25 cellular contexts compared by ENCODE assay signal in the genomic region with DNA sequence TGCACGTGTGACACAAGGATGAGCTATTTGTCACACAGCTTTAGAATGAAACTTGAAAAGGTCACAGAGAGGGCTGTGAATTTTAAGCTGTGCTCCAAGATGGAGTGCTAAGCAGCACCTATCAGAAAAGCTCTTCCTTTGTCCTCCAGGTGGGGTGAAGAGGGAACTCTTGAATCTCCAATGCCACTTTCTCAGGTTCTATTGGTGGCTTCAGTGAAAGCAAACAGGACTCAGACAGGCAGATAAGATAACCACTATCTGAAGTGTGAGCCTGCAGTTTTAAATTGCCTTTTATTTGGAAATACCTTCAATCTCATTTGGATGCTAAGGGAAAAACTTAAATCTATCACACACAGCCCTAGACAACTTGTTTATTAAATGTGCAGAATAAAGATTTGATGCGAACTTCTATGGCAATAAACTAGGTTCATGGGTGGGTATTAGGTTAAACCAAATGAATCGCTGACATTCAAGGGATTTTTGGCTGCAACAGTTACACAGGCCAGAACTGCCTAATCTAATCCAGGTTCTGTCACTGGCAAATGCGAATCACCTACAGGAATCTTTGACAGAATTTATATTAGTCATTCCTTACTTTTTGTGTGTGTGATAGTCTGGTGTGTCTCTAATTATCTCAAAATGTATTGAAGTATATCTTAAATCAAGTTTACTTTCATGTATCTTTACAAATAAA. TPM values are rescaled to one million over a fixed set of nuclear protein-coding genes. Genes with fewer than 3 reads are reported as not detected.
DNase-seq lines count a peak whose midpoint lies in the region; ATAC-seq and TF ChIP-seq lines count a peak whose summit lies in the region.
"Had no signal": no experiment of that assay in that cellular context is flagged by ENCODE, and none has a peak within 500 bp of the region (broad histone marks: within the 10 kb centered on the region; RNA-seq: fewer than 3 reads in every experiment).

No MANE protein-coding gene starts in this region.

- H2BK12ac ChIP-seq in H9 (ENCODE audit: insufficient read length, low read depth, low read length) = no peak overlapping the region

- no peak overlapping the region for H2BK15ac ChIP-seq in H9 (ENCODE audit: low read depth, low read length)

- H3K27me3 ChIP-seq in heart left ventricle = peaks cover 0 to 24% (median 0%) of the 10 kb centered on the region in 9 donors
- peaks cover 10% of the 10 kb centered on the region; the same call in 1 of the 2 replicates for H3K27me3 ChIP-seq in H9 (ENCODE audit: insufficient read depth, low read length)
- H3K27me3 ChIP-seq: ascending aorta, SJCRH30 had no signal

- H3K4me3 ChIP-seq in AG10803 (ENCODE audit: low read length) (no peak overlapping the region), heart left ventricle (no peak overlapping the region)
- H3K4me3 ChIP-seq: ascending aorta, HAP-1, SJCRH30 had no signal

- H2BK20ac ChIP-seq in H9 (ENCODE audit: low read depth, low read length, poor library complexity, severe bottlenecking) = no peak overlapping the region

- H3K56ac ChIP-seq in H9 (ENCODE audit: insufficient read length, low read depth, low read length) = no peak overlapping the region

- peaks cover 41% of the 10 kb centered on the region for H3K27me3 Mint-ChIP-seq in H9 (ENCODE audit: low read depth)

- intact Hi-C loops in heart left ventricle (cut with DNase I) = loop anchor here in 9 of 10 donors (2.0 to 10.0 kb wide), 11 partner anchors 111 to 1018 kb away; a partner anchor contains a TSS

- H4K8ac ChIP-seq in H9 (replicated peaks; ENCODE audit: insufficient read length, low read depth, low read length) = no peak overlapping the region

- no peak overlapping the region for H2BK120ac ChIP-seq in H9 (ENCODE audit: low read depth, low read length, poor library complexity, severe bottlenecking)

- H3K79me2 ChIP-seq in H9 (ENCODE audit: insufficient read depth, low read length) = no peaks in the 10 kb centered on the region

- TF ChIP-seq POLR2A in heart left ventricle (IDR thresholded peaks at IDR 0.05) = no peak

- no peak overlapping the region for H2BK5ac ChIP-seq in H9 (ENCODE audit: insufficient read length, low read length)

- H3K23ac ChIP-seq in H9 (ENCODE audit: insufficient read length, low read depth, low read length) = no peak overlapping the region

- no peak overlapping the region for H3K4me3 Mint-ChIP-seq in H9
- H3K4me3 Mint-ChIP-seq: activated B cell treated with CpG ODN at 0.5 μM for 24 hours; activated CD4-positive, alpha-beta T cell treated with anti-CD3 and anti-CD28 coated beads, Interleukin-2, amount 10 ng/mL, durations not matched to agents 7 days and 5 days; activated naive CD8-positive, alpha-beta T cell treated with anti-CD3 and anti-CD28 coated beads, Interleukin-2, amount 10 ng/mL, durations not matched to agents 7 days and 5 days; CD8-positive, alpha-beta memory T cell; T-cell had no signal

- no peak overlapping the region for H4K5ac ChIP-seq in H9 (ENCODE audit: insufficient read length, low read depth, low read length)

- no peak overlapping the region for H3K27ac Mint-ChIP-seq in H9
- H3K27ac Mint-ChIP-seq: activated B cell treated with CpG ODN at 0.5 μM for 24 hours; activated CD4-positive, alpha-beta T cell treated with anti-CD3 and anti-CD28 coated beads, Interleukin-2, amount 10 ng/mL, durations not matched to agents 7 days and 5 days; activated naive CD8-positive, alpha-beta T cell treated with anti-CD3 and anti-CD28 coated beads, Interleukin-2, amount 10 ng/mL, durations not matched to agents 7 days and 5 days; CD8-positive, alpha-beta memory T cell; T-cell had no signal

- 77 to 83% (median 81%) methylated on average over 4 of the region's 4 CpGs for WGBS in heart left ventricle, 4 donors
- WGBS in H9 (ENCODE audit: extremely low coverage, insufficient read length, low lambda C conversion rate) = no CpG with 5 or more reads among the region's 4 CpGs

- no peaks in the 10 kb centered on the region for H3K79me1 ChIP-seq in H9 (ENCODE audit: insufficient read depth, low read depth, low read length, poor library complexity, severe bottlenecking)

- ATAC-seq in SK-N-SH treated with all-trans-retinoic acid at 6 μM for 48 hours = peak; percentile 24; the same call in 2 of the 3 replicates
- ATAC-seq in heart left ventricle = no peak
- ATAC-seq: left colon, T-cell had no signal

- H3K4ac ChIP-seq in H9 (ENCODE audit: low read depth, low read length) = no peak overlapping the region

- DNase-seq in AG10803 (ENCODE audit: low read depth) = peak; percentile 29
- DNase-seq in ELF-1 (ENCODE audit: low read depth, low spot score) = peak; percentile 24
- DNase-seq in NCI-H1930 (lab: John Stamatoyannopoulos, UW) = peak; percentile 43 to 61
- no peak for DNase-seq in mucosa of gallbladder (ENCODE audit: low spot score)
- no peak for DNase-seq in heart left ventricle
- no peak for DNase-seq in middle frontal gyrus (ENCODE audit: extremely low spot score, low spot score)
- DNase-seq in H9 = no peak
- DNase-seq: activated B cell treated with CpG ODN at 0.5 μM for 24 hours; activated CD4-positive, alpha-beta T cell treated with anti-CD3 and anti-CD28 coated beads, Interleukin-2, amount 10 ng/mL, durations not matched to agents 7 days and 5 days; activated effector memory CD4-positive, alpha-beta T cell treated with Interleukin-2 at 50 U/mL for 16 hours; activated naive CD8-positive, alpha-beta T cell treated with anti-CD3 and anti-CD28 coated beads, Interleukin-2, amount 10 ng/mL, durations not matched to agents 7 days and 5 days; activated T-cell treated with anti-CD3 and anti-CD28 coated beads, Interleukin-2, amount 50 U/mL, for 1 hour; CD8-positive, alpha-beta memory T cell; DMS 273 treated with DMSO at 0.1 percent for 48 hours; left colon; MV-4-11; NCI-H1694; SJCRH30; stimulated activated CD4-positive, alpha-beta T cell treated with anti-CD3 and anti-CD28 coated beads, Interleukin-4, amount 100 ng/mL, for 24 hours; T-cell; trophoblast cell had no signal

- H3K27ac ChIP-seq in heart left ventricle (no peak overlapping the region), H9 (ENCODE audit: insufficient read length, low read depth, low read length) (no peak overlapping the region)
- H3K27ac ChIP-seq: ascending aorta, SJCRH30 had no signal

- H3T11ph ChIP-seq in H9 (ENCODE audit: low read length) = no peak overlapping the region

- peaks cover 5 to 9% of the 10 kb centered on the region in 2 experiments for H3K4me1 Mint-ChIP-seq in H9

- H3K9me3 Mint-ChIP-seq in H9 = peaks cover 3 to 5% of the 10 kb centered on the region in 2 experiments; a peak in 4 of 5 replicates
- H3K9me3 Mint-ChIP-seq: activated B cell treated with CpG ODN at 0.5 μM for 24 hours; activated CD4-positive, alpha-beta T cell treated with anti-CD3 and anti-CD28 coated beads, Interleukin-2, amount 10 ng/mL, durations not matched to agents 7 days and 5 days; activated naive CD8-positive, alpha-beta T cell treated with anti-CD3 and anti-CD28 coated beads, Interleukin-2, amount 10 ng/mL, durations not matched to agents 7 days and 5 days; T-cell had no signal

- no peaks in the 10 kb centered on the region for H4K20me1 ChIP-seq in H9 (ENCODE audit: control insufficient read depth, insufficient read depth, insufficient read length)

- H3K14ac ChIP-seq in H9 (ENCODE audit: insufficient read depth, low read length) = no peak overlapping the region

- no peak overlapping the region for H2AFZ ChIP-seq in H9 (ENCODE audit: low read length)

- no peak overlapping the region for H3K18ac ChIP-seq in H9 (ENCODE audit: insufficient read length, low read depth, low read length)

- TF ChIP-seq CTCF in AG10803 (conservative IDR thresholded peaks at IDR 0.05; ENCODE audit: low read length) (no peak), heart left ventricle (IDR thresholded peaks at IDR 0.05) (no peak), H9 (conservative IDR thresholded peaks at IDR 0.05) (no peak)

- H3K23me2 ChIP-seq in H9 (ENCODE audit: insufficient read length, low read depth, low read length, poor library complexity, severe bottlenecking) = peaks cover 2% of the 10 kb centered on the region

- no peak overlapping the region for H3K4me2 ChIP-seq in H9 (ENCODE audit: insufficient read depth, insufficient read length, low read length)

- H4K91ac ChIP-seq in H9 (ENCODE audit: insufficient read length, low read depth, low read length) = no peak overlapping the region

- H3K9me3 ChIP-seq in heart left ventricle = no peaks in the 10 kb centered on the region
- no peaks in the 10 kb centered on the region for H3K9me3 ChIP-seq in H9 (ENCODE audit: control insufficient read depth, low read depth, low read length)
- H3K9me3 ChIP-seq: ascending aorta, HAP-1, SJCRH30 had no signal

- H3K4me1 ChIP-seq in heart left ventricle (peaks cover 0 to 18% (median 5%) of the 10 kb centered on the region in 12 donors), H9 (ENCODE audit: insufficient read depth, low read length) (no peaks in the 10 kb centered on the region)

- H2AK5ac ChIP-seq in H9 (ENCODE audit: insufficient read length, low read length) = no peak overlapping the region

- H3K36me3 ChIP-seq in heart left ventricle = no peaks in the 10 kb centered on the region
- H3K36me3 ChIP-seq: ascending aorta, HAP-1, SJCRH30 had no signal

- H3K9ac ChIP-seq in H9 (ENCODE audit: extremely low read depth, insufficient read length, low read length) = no peak overlapping the region

- H3K36me3 Mint-ChIP-seq in H9 (ENCODE audit: insufficient read depth in 1 of 3, low read depth in 3 of 3) = peaks cover 0 to 2% (median 2%) of the 10 kb centered on the region in 3 experiments; a peak in 1 of 7 replicates
- H3K36me3 Mint-ChIP-seq: activated naive CD8-positive, alpha-beta T cell treated with anti-CD3 and anti-CD28 coated beads, Interleukin-2, amount 10 ng/mL, durations not matched to agents 7 days and 5 days; CD8-positive, alpha-beta memory T cell; T-cell had no signal

TF ChIP-seq in SK-N-SH treated with all-trans-retinoic acid at 6 μM for 48 hours, 23 proteins besides CTCF, POLR2A, EP300 and RAD21 (continues in another document):
- TF ChIP-seq ZNF565 (CRISPR knock-in tag; conservative IDR thresholded peaks at IDR 0.05; ENCODE audit: low read depth) (no peak), ISL1 (CRISPR knock-in tag; IDR thresholded peaks at IDR 0.05) (peak; percentile 44; the same call in 1 of the 2 replicates), SNAI2 (CRISPR knock-in tag; IDR thresholded peaks at IDR 0.05) (no peak), TCF4 (CRISPR knock-in tag; IDR thresholded peaks at IDR 0.05; ENCODE audit: borderline replicate concordance) (peak; percentile 77; the same call in 1 of the 2 replicates), GLIS3 (CRISPR knock-in tag; IDR thresholded peaks at IDR 0.05) (no peak)

RNA-seq across cellular contexts. Expression of a gene that starts 13.6 kb away (rescaled TPM):
- total RNA-seq in mucosa of gallbladder (51.5 TPM), heart left ventricle (10 to 100 TPM in 8 of 9 donors, 1 to 10 TPM in 1; 8.0 to 58.1 (median 22.6) TPM), H9 (2021) (6.6 and 6.8 TPM in 2 replicates)
- 10 to 100 TPM in 1 of 2 donors, 1 to 10 TPM in 1; 4.3 to 17.6 TPM for polyA plus RNA-seq in heart left ventricle
- total RNA-seq: activated B cell treated with CpG ODN at 0.5 μM for 24 hours; activated CD4-positive, alpha-beta T cell treated with anti-CD3 and anti-CD28 coated beads, Interleukin-2, amount 10 ng/mL, durations not matched to agents 7 days and 5 days; activated CD8-positive, alpha-beta memory T cell treated with anti-CD3 and anti-CD28 coated beads for 36 hours; activated naive CD8-positive, alpha-beta T cell treated with anti-CD3 and anti-CD28 coated beads, Interleukin-2, amount 10 ng/mL, durations not matched to agents 7 days and 5 days; CD8-positive, alpha-beta memory T cell had no signal
- polyA plus RNA-seq: CD8-positive, alpha-beta memory T cell had no signal

Comparison
In these comparisons a context has a peak if more than half of its experiments do, and no peak if none do; other contexts are left out.
1. DNase-seq: peak in AG10803 (single experiment), ELF-1 (single experiment) and NCI-H1930 (2 of 2); none in mucosa of gallbladder (single experiment), heart left ventricle (0 of 5), middle frontal gyrus (single experiment) and H9 (single experiment).